1 cellular context compared by ENCODE assay signal in the genomic region with DNA sequence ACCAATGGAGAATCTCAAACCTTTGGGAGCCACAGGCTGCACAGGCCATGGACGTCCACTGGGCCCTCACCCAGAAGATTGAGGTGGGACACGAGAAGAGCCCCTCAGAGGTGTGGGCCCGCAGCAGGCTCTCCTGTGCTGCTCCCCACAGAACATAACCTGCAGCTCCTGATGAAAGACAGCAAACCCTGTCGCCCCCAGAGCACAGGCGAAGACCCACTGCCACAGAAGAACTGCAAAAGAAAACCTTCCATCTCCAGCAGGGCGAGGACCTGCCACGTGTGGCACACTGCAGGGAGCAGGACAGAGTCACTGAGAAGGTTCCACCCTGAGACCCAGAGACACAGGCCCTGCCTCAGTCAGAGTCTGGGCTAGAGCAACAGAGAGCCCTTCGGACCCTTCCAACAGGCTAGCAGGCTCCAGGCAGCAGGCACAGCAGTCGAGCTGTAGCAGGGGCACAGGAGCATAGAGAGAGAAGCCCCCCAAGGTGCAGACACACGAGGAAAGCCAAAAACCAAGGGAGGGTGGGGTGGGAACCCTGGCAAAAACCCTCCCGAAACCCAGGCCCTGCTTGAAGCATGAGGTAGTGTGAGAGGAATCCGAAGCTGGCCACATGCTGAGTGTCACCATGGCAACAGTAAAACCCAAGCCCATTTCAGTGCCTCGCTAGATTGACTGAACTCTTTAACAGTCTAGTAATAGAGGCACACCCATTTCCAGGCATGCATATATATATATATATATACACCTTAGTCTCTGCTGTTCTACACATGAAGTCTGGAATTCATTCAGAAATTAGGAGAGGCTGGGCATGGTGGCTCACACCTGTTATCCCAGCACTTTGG.
TF ChIP-seq lines count a peak whose summit lies in the region.

No MANE protein-coding gene starts in this region.

TF ChIP-seq in H1, 55 proteins besides CTCF, POLR2A, EP300 and RAD21:
- TF ChIP-seq, protein P1, sequence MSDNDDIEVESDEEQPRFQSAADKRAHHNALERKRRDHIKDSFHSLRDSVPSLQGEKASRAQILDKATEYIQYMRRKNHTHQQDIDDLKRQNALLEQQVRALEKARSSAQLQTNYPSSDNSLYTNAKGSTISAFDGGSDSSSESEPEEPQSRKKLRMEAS (IDR thresholded peaks at IDR 0.05) = peak; percentile 20; the same call in 1 of the 2 replicates
- TF ChIP-seq, protein P2, sequence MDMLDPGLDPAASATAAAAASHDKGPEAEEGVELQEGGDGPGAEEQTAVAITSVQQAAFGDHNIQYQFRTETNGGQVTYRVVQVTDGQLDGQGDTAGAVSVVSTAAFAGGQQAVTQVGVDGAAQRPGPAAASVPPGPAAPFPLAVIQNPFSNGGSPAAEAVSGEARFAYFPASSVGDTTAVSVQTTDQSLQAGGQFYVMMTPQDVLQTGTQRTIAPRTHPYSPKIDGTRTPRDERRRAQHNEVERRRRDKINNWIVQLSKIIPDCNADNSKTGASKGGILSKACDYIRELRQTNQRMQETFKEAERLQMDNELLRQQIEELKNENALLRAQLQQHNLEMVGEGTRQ (IDR thresholded peaks at IDR 0.05; ENCODE audit: low read length) = no peak
